Comparison of ENCODE assay signal across 1 cellular context in genomic region chr12:46370792-46371717, GRCh38.
TF ChIP-seq lines count a peak whose summit lies in the region.

No MANE protein-coding gene starts in this region.

TF ChIP-seq in GM12878, 131 proteins besides CTCF, POLR2A, EP300 and RAD21 (continued from another document):
- TF ChIP-seq ELK1 (IDR thresholded peaks at IDR 0.05; ENCODE audit: low read depth, low read length) = no peak
- TF ChIP-seq E4F1 (IDR thresholded peaks at IDR 0.05; ENCODE audit: borderline replicate concordance, partially characterized antibody) = no peak
- TF ChIP-seq CBX3 (IDR thresholded peaks at IDR 0.05; ENCODE audit: borderline replicate concordance, low read depth) = no peak
- TF ChIP-seq ZNF207 (IDR thresholded peaks at IDR 0.05; ENCODE audit: borderline replicate concordance) = peak; percentile 77; the same call in 1 of the 2 replicates
- peak; percentile 96 for TF ChIP-seq USF1 (IDR thresholded peaks at IDR 0.05; ENCODE audit: borderline replicate concordance, extremely low read length, insufficient read depth, low read depth, low read length)
